Comparison of ENCODE assay signal across 8 cellular contexts in the genomic region with DNA sequence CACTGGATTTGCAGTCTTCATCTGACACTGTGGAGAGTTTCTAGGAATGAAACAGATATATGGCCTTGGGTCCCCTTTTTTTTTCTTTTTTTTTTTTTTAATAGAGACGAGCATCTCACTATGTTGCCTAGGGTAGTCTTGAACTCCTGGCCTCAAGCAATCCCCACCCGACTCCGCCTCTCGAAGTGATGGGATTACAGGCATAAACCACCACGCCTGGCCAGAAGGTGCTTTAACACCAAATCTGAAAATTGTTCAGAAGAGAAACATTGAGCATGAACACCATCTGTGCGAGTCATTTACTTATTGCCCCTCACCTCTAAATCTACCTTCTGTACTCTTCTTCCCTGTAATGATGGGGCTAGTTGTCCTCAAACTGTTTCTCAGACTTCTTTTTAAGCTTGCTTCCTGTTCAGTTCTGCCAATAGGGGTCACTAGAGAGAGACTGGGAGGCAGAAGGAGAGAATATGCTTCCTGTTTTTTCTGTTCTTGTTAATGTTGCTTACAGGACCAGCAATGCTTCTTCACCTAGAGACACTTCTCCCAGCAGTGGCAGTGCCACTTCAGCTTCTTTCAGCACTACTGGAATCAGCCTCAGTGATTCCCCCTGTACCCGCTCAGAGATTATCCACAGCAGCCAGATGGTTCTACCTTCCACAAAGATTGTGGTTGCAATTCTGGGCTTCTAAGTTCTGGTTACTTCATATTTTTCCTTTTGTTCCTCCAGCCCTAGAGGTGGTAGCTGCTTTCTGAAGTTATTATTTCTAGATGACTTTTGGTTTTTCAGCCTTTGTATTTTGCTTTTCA. TPM values are rescaled to one million over a fixed set of nuclear protein-coding genes. Genes with fewer than 3 reads are reported as not detected.
A peak's percentile ranks its signal among the peaks of the same experiment; 100 is the strongest.
DNase-seq lines count a peak whose midpoint lies in the region; ATAC-seq and TF ChIP-seq lines count a peak whose summit lies in the region.

No MANE protein-coding gene starts in this region.

- no peak overlapping the region for H3K4me3 ChIP-seq in Jurkat, Clone E6-1 (ENCODE audit: low read length)
- H3K4me3 ChIP-seq in SK-N-MC (no peak overlapping the region), esophagus squamous epithelium (no peak overlapping the region), neural progenitor cell (no peak overlapping the region)

- no peaks in the 10 kb centered on the region for H3K4me1 Mint-ChIP-seq in neural progenitor cell

- H3K9me3 Mint-ChIP-seq in neural progenitor cell: peaks cover 25% of the 10 kb centered on the region

- H3K27ac Mint-ChIP-seq in neural progenitor cell: no peak overlapping the region

- no peaks in the 10 kb centered on the region for H3K79me2 ChIP-seq in neural progenitor cell (ENCODE audit: low read depth)

- DNase-seq in NCI-H510A treated with DMSO at 0.1 percent for 48 hours (lab: John Stamatoyannopoulos, UW) (peak; percentile 22), NCI-H510A (lab: John Stamatoyannopoulos, UW) (no peak), SK-N-MC (ENCODE audit: low read depth, low spot score) (no peak), esophagus squamous epithelium (lab: John Stamatoyannopoulos, UW) (no peak), neural progenitor cell (ENCODE audit: low spot score) (peak; percentile 70), anterior cingulate cortex (lab: John Stamatoyannopoulos, UW) (no peak)
- DNase-seq in Jurkat, Clone E6-1 (ENCODE audit: low read depth, low spot score): peak; percentile 73

- H3K36me3 ChIP-seq in SK-N-MC (ENCODE audit: insufficient read depth, low read length): no peaks in the 10 kb centered on the region
- H3K36me3 ChIP-seq in esophagus squamous epithelium: no peaks in the 10 kb centered on the region
- H3K36me3 ChIP-seq in neural progenitor cell: no peaks in the 10 kb centered on the region

- no peak for ATAC-seq in GM18498 (IDR thresholded peaks at IDR 0.05; ENCODE audit: unreplicated experiment)

- H3K27me3 Mint-ChIP-seq in neural progenitor cell (ENCODE audit: insufficient read depth, low read depth): no peaks in the 10 kb centered on the region

- H3K9ac ChIP-seq in SK-N-MC (ENCODE audit: insufficient read length): no peak overlapping the region
- H3K9ac ChIP-seq in neural progenitor cell: no peak overlapping the region

- H3K4me1 ChIP-seq in esophagus squamous epithelium: peaks cover 0 to 22% (median 8%) of the 10 kb centered on the region in 3 donors
- H3K4me1 ChIP-seq in neural progenitor cell: no peaks in the 10 kb centered on the region

- H3K27ac ChIP-seq in SK-N-MC: 0 out of 2 replicates have a peak overlapping the region, but pooled peaks have one; percentile 36
- peak overlapping the region in 3 of 4 donors; percentile 5 to 28 (median 13) for H3K27ac ChIP-seq in esophagus squamous epithelium
- H3K27ac ChIP-seq in neural progenitor cell: no peak overlapping the region

- H3K36me3 Mint-ChIP-seq in neural progenitor cell: peaks cover 15% of the 10 kb centered on the region

- H3K4me2 ChIP-seq in neural progenitor cell: no peak overlapping the region

- H3K9me3 ChIP-seq in SK-N-MC (ENCODE audit: low read depth, low read length) (no peaks in the 10 kb centered on the region), esophagus squamous epithelium (peaks cover 0 to 3% (median 0%) of the 10 kb centered on the region in 3 donors), neural progenitor cell (ENCODE audit: low read depth) (no peaks in the 10 kb centered on the region)

- H3F3A ChIP-seq in neural progenitor cell (ENCODE audit: low read depth): no peaks in the 10 kb centered on the region

- no peak overlapping the region for H2AFZ ChIP-seq in neural progenitor cell (replicated peaks)

- TF ChIP-seq CTCF in esophagus squamous epithelium (IDR thresholded peaks at IDR 0.05): peak; percentile 57 to 75 (median 60)
- TF ChIP-seq CTCF in neural progenitor cell (IDR thresholded peaks at IDR 0.05): peak; percentile 77

- H3K27me3 ChIP-seq in esophagus squamous epithelium (no peaks in the 10 kb centered on the region), neural progenitor cell (no peaks in the 10 kb centered on the region)

- 87 to 90% methylated on average over 5 to 7 of the region's 7 CpGs for WGBS in esophagus squamous epithelium, 2 donors

- intact Hi-C loops in esophagus squamous epithelium (cut with DNase I): no loop called here

- no peak overlapping the region for H3K4me3 Mint-ChIP-seq in neural progenitor cell

- no peaks in the 10 kb centered on the region for H4K20me1 ChIP-seq in neural progenitor cell (ENCODE audit: low read depth)

- TF ChIP-seq POLR2A in esophagus squamous epithelium (IDR thresholded peaks at IDR 0.05): no peak

RNA-seq across cellular contexts. Expression of a gene that starts 20.8 kb away (rescaled TPM):
- 39.7 TPM for polyA plus RNA-seq in Jurkat, Clone E6-1 (2012; ENCODE audit: insufficient read depth, insufficient read length)
- 10 to 100 TPM; 13.4 to 39.5 (median 25.0) TPM for total RNA-seq in esophagus squamous epithelium
- 70.9 and 87.9 TPM in 2 replicates for total RNA-seq in neural progenitor cell (ENCODE audit: low replicate concordance)

Comparison
In these comparisons a context has a peak if more than half of its experiments do, and no peak if none do; other contexts are left out.
1. DNase-seq: peak in NCI-H510A treated with DMSO at 0.1 percent for 48 hours (single experiment), Jurkat, Clone E6-1 (single experiment) and neural progenitor cell (single experiment); none in NCI-H510A (single experiment), SK-N-MC (single experiment), esophagus squamous epithelium (single experiment) and anterior cingulate cortex (0 of 58).